ENCODE assay signal across 8 cellular contexts in the genomic region with DNA sequence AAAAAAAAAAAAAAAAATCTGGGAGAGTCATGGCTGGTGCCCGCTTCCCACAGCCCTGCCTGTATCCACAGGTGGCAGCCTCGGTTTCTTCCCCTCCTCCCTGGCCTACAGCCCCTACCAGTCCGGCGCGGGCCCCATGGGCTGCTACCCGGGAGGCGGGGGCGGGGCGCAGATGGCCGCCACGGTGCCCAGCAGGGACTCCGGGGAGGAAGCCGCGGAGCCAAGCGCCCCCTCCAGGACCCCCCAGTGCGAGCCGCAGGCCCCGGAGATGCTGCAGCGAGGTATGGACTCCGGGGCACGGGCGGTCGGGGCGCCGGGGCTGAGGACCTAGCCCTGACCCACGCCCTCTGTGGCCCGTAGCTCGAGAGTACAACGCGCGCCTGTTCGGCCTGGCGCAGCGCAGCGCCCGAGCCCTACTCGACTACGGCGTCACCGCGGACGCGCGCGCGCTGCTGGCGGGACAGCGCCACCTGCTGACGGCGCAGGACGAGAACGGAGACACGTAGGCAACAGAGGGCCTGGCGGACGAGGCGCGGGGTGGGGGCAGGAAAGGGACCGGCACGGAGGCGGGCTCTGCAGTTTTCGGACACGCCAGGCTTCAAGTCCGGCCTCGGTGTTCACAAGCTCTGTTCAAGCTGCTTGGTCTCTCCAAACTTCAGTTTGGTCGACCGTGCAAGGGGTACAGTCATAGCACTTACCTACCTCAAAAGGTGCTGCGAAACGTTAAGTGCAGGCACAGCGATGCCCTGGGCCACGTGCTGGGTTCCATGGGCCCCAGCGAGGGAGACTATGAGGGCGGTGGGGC. TPM values are rescaled to one million over a fixed set of nuclear protein-coding genes. Genes with fewer than 3 reads are reported as not detected.
DNase-seq lines count a peak whose midpoint lies in the region; ATAC-seq, FAIRE-seq and TF ChIP-seq lines count a peak whose summit lies in the region.

No MANE protein-coding gene starts in this region.

- peaks cover 25% of the 10 kb centered on the region for H3K36me3 ChIP-seq in endodermal cell (ENCODE audit: control insufficient read depth, insufficient read depth, low read length)

- peaks cover 36% of the 10 kb centered on the region for H3K4me1 Mint-ChIP-seq in activated CD8-positive, alpha-beta memory T cell treated with anti-CD3 and anti-CD28 coated beads, Interleukin-2, amount 10 ng/mL, durations not matched to agents 7 days and 5 days
- H3K4me1 Mint-ChIP-seq in endodermal cell: peaks cover 12% of the 10 kb centered on the region
- peaks cover 17% of the 10 kb centered on the region for H3K4me1 Mint-ChIP-seq in mesothelial cell of epicardium

- H3K27me3 ChIP-seq in endodermal cell (ENCODE audit: control insufficient read depth, insufficient read depth, low read length, poor library complexity, severe bottlenecking): no peaks in the 10 kb centered on the region

- FAIRE-seq in GM19239 (lab: Jason Lieb, UNC): peak; percentile 90

- H3K9me3 ChIP-seq in endodermal cell (ENCODE audit: control insufficient read depth, low read length): no peaks in the 10 kb centered on the region

- peak overlapping the region; percentile 59 for H3K27ac Mint-ChIP-seq in activated CD8-positive, alpha-beta memory T cell treated with anti-CD3 and anti-CD28 coated beads, Interleukin-2, amount 10 ng/mL, durations not matched to agents 7 days and 5 days
- H3K27ac Mint-ChIP-seq in endodermal cell (no peak overlapping the region), mesothelial cell of epicardium (peak overlapping the region; percentile 21)

- DNase-seq in C1 segment of cervical spinal cord (lab: John Stamatoyannopoulos, UW) (peak in 13 of 14 donors; percentile 41 to 86 (median 79)), GM19239 (ENCODE audit: insufficient read length, low spot score) (peak; percentile 97), NOMO-1 (lab: John Stamatoyannopoulos, UW; ENCODE audit: unreplicated experiment in 2 of 2) (peak; percentile 85 to 91), endodermal cell (peak; percentile 95), mesothelial cell of epicardium (ENCODE audit: low spot score in 2 of 2, unreplicated experiment in 2 of 2) (peak; percentile 84 to 92)
- DNase-seq in activated CD8-positive, alpha-beta memory T cell treated with anti-CD3 and anti-CD28 coated beads, Interleukin-2, amount 10 ng/mL, durations not matched to agents 7 days and 5 days: peak; percentile 92
- DNase-seq in stimulated activated CD8-positive, alpha-beta memory T cell treated with anti-CD3 and anti-CD28 coated beads, Interleukin-15, amount 100 ng/mL, for 4 hours (ENCODE audit: low read depth in 2 of 2): peak; percentile 70 to 72

- no peak overlapping the region for H3K9ac ChIP-seq in endodermal cell (ENCODE audit: extremely low read depth, low read length, poor library complexity, severe bottlenecking)

- TF ChIP-seq CTCF in endodermal cell (conservative IDR thresholded peaks at IDR 0.05) (peak; percentile 98), mesothelial cell of epicardium (IDR thresholded peaks at IDR 0.05; ENCODE audit: unreplicated experiment) (peak; percentile 95)

- no peak overlapping the region for H3K27ac ChIP-seq in endodermal cell (ENCODE audit: low read depth, low read length)

- H3K9me3 Mint-ChIP-seq in activated CD8-positive, alpha-beta memory T cell treated with anti-CD3 and anti-CD28 coated beads, Interleukin-2, amount 10 ng/mL, durations not matched to agents 7 days and 5 days (ENCODE audit: low read depth): no peaks in the 10 kb centered on the region
- H3K9me3 Mint-ChIP-seq in endodermal cell (no peaks in the 10 kb centered on the region), mesothelial cell of epicardium (no peaks in the 10 kb centered on the region)

- CTCF ChIA-PET in activated CD8-positive, alpha-beta memory T cell treated with anti-CD3 and anti-CD28 coated beads, Interleukin-2, amount 10 ng/mL, durations not matched to agents 7 days and 5 days (lab: Charles Lee): interaction anchor here (0.6 to 16.5 kb wide), 38 partner anchors 8 to 316 kb away, joined by 3 to 271 read pairs (median 4); partner anchors contain the start of genes ACTR1A, C10orf95, CUEDC2 and ELOVL3

- peak; percentile 46 for ATAC-seq in HG03520 (IDR thresholded peaks at IDR 0.05; ENCODE audit: unreplicated experiment)
- peak; percentile 66 for ATAC-seq in activated CD8-positive, alpha-beta memory T cell treated with anti-CD3 and anti-CD28 coated beads, Interleukin-2, amount 10 ng/mL, durations not matched to agents 7 days and 5 days

- peak overlapping the region; percentile 60 for H3K4me3 ChIP-seq in endodermal cell (ENCODE audit: low read length)

- H3K27me3 Mint-ChIP-seq in activated CD8-positive, alpha-beta memory T cell treated with anti-CD3 and anti-CD28 coated beads, Interleukin-2, amount 10 ng/mL, durations not matched to agents 7 days and 5 days: no peaks in the 10 kb centered on the region
- H3K27me3 Mint-ChIP-seq in endodermal cell (ENCODE audit: insufficient read depth) (peaks cover 10% of the 10 kb centered on the region), mesothelial cell of epicardium (ENCODE audit: low read depth) (no peaks in the 10 kb centered on the region)

- peaks cover 30% of the 10 kb centered on the region for H3K36me3 Mint-ChIP-seq in activated CD8-positive, alpha-beta memory T cell treated with anti-CD3 and anti-CD28 coated beads, Interleukin-2, amount 10 ng/mL, durations not matched to agents 7 days and 5 days
- H3K36me3 Mint-ChIP-seq in endodermal cell (ENCODE audit: low read depth): peaks cover 23% of the 10 kb centered on the region
- H3K36me3 Mint-ChIP-seq in mesothelial cell of epicardium: peaks cover 1% of the 10 kb centered on the region

- H3K4me1 ChIP-seq in endodermal cell (ENCODE audit: control insufficient read depth, insufficient read depth, low read length): peaks cover 7% of the 10 kb centered on the region

- H3K4me3 Mint-ChIP-seq in activated CD8-positive, alpha-beta memory T cell treated with anti-CD3 and anti-CD28 coated beads, Interleukin-2, amount 10 ng/mL, durations not matched to agents 7 days and 5 days: peak overlapping the region; percentile 52
- H3K4me3 Mint-ChIP-seq in endodermal cell (peak overlapping the region; percentile 42), mesothelial cell of epicardium (peak overlapping the region; percentile 62)

- WGBS in endodermal cell (ENCODE audit: insufficient coverage in 1 of 2, insufficient read length in 1 of 2), 2 experiments: 7 to 12% methylated on average over 38 to 72 of the region's 72 CpGs

RNA-seq across cellular contexts. Expression of gene NFKB2, which starts 3.9 kb away (rescaled TPM):
- total RNA-seq in activated CD8-positive, alpha-beta memory T cell treated with anti-CD3 and anti-CD28 coated beads, Interleukin-2, amount 10 ng/mL, durations not matched to agents 7 days and 5 days: 100 to 1,000 TPM in 1 of 2 experiments, 10 to 100 TPM in 1; 78.1 to 199 TPM
- total RNA-seq in endodermal cell: 10 to 100 TPM; 28.7 to 45.2 TPM
- polyA plus RNA-seq in endodermal cell (2013, experiment 1 of 2): 19.9 TPM
- polyA plus RNA-seq in endodermal cell (2013, experiment 2 of 2): 19.9 TPM
- total RNA-seq in mesothelial cell of epicardium: 51.7 to 56.6 TPM (median 55.8 TPM) in 3 replicates

RNA-seq across cellular contexts. Expression of gene PSD, which starts 19.2 kb away (rescaled TPM):
- 1 to 10 TPM; 2.8 to 2.9 TPM for total RNA-seq in activated CD8-positive, alpha-beta memory T cell treated with anti-CD3 and anti-CD28 coated beads, Interleukin-2, amount 10 ng/mL, durations not matched to agents 7 days and 5 days
- total RNA-seq in endodermal cell (1 to 10 TPM; 2.8 to 8.3 TPM), mesothelial cell of epicardium (12.4 to 14.3 TPM (median 13.4 TPM) in 3 replicates)
- 9.2 TPM for polyA plus RNA-seq in endodermal cell (2013, experiment 1 of 2)
- 9.9 TPM for polyA plus RNA-seq in endodermal cell (2013, experiment 2 of 2)

RNA-seq across cellular contexts. Expression of gene FBXL15, which starts 21.2 kb away (rescaled TPM):
- 10 to 100 TPM; 13.5 to 15.2 TPM for total RNA-seq in activated CD8-positive, alpha-beta memory T cell treated with anti-CD3 and anti-CD28 coated beads, Interleukin-2, amount 10 ng/mL, durations not matched to agents 7 days and 5 days
- total RNA-seq in endodermal cell: 10 to 100 TPM in 1 of 2 donors, 1 to 10 TPM in 1; 9.7 to 11.4 TPM
- 9.3 TPM for polyA plus RNA-seq in endodermal cell (2013, experiment 1 of 2)
- polyA plus RNA-seq in endodermal cell (2013, experiment 2 of 2): 10.1 TPM
- 9.4 to 11.7 TPM (median 10.1 TPM) in 3 replicates for total RNA-seq in mesothelial cell of epicardium

RNA-seq across cellular contexts. Expression of gene CUEDC2, which starts 33.0 kb away (rescaled TPM):
- 10 to 100 TPM; 73.5 to 78.2 TPM for total RNA-seq in activated CD8-positive, alpha-beta memory T cell treated with anti-CD3 and anti-CD28 coated beads, Interleukin-2, amount 10 ng/mL, durations not matched to agents 7 days and 5 days
- 10 to 100 TPM; 51.7 to 82.9 TPM for total RNA-seq in endodermal cell
- 103 TPM for polyA plus RNA-seq in endodermal cell (2013, experiment 1 of 2)
- 91.7 TPM for polyA plus RNA-seq in endodermal cell (2013, experiment 2 of 2)
- 75.0 to 80.5 TPM (median 75.6 TPM) in 3 replicates for total RNA-seq in mesothelial cell of epicardium

RNA-seq across cellular contexts. Expression of gene C10orf95, which starts 51.9 kb away (rescaled TPM):
- total RNA-seq in activated CD8-positive, alpha-beta memory T cell treated with anti-CD3 and anti-CD28 coated beads, Interleukin-2, amount 10 ng/mL, durations not matched to agents 7 days and 5 days: under 1 TPM in 1 of 2 experiments, not detected in 1; 0.35 TPM
- total RNA-seq in endodermal cell: under 1 TPM; 0.35 to 0.93 TPM
- polyA plus RNA-seq in endodermal cell (2013, experiment 1 of 2): not detected
- 0.25 TPM for polyA plus RNA-seq in endodermal cell (2013, experiment 2 of 2)
- not detected in 3 replicates for total RNA-seq in mesothelial cell of epicardium
